ENCODE assay signal across 2 cellular contexts in the genomic region with DNA sequence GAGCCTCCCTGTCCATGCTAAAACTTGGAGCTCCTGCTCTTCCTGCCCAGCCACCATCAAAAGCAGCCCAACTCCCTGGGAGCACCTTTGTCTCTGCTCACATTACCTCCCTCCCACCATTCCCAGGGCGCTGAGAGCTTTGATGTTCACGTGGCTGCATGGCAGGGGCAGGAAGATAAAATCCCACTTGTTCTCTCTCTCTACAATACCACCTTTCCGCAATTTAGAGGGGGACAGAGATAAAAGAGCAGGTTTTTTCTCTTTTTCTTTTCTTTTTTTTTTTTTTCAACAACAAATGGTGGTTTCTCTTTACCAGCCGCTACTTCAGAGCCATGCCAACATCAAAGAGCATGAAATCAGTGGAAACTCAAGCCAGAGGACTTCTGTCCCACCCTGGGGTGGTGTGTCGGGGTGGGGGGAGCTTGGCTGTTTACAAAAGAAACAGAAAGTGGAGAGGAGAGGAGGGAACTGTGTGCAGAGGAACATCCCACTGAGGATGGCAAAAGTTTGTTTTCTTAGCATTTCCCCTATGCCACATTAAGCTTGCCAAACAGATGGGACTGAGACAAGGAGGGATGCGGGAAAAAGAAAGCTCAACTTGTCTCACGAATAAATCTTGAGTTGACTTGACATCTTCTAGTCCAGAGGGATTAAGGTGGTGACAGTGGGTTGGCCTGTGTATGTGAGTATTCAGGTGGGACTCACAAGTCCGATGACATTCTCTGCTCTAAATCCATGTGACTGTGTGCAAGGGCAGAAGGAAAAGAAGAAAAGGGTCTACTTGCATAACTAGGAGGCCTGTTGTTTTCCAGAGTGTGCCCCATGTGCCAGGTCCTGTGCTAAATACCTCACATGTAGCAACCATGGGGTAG.
TF ChIP-seq lines count a peak whose summit lies in the region.

No MANE protein-coding gene starts in this region.

TF ChIP-seq in GM23338, 12 proteins besides CTCF, POLR2A, EP300 and RAD21:
- TF ChIP-seq EZH2 (IDR thresholded peaks at IDR 0.05; ENCODE audit: low read depth, unreplicated experiment) = no peak
- TF ChIP-seq CREB1 (CRISPR knock-in tag; IDR thresholded peaks at IDR 0.05; ENCODE audit: low read depth) = no peak
- TF ChIP-seq JUNB (IDR thresholded peaks at IDR 0.05; ENCODE audit: unreplicated experiment) = no peak
- TF ChIP-seq STAT1 (IDR thresholded peaks at IDR 0.05; ENCODE audit: unreplicated experiment) = no peak

TF ChIP-seq in H1, 55 proteins besides CTCF, POLR2A, EP300 and RAD21:
- TF ChIP-seq RFX5 (IDR thresholded peaks at IDR 0.05; ENCODE audit: borderline replicate concordance, low read depth, low read length) (no peak), SIRT6 (IDR thresholded peaks at IDR 0.05; ENCODE audit: low read length) (no peak), CREB1 (IDR thresholded peaks at IDR 0.05) (no peak), RXRA (IDR thresholded peaks at IDR 0.05; ENCODE audit: insufficient read depth, low read depth, low read length) (no peak), TBP (IDR thresholded peaks at IDR 0.05; ENCODE audit: low read depth, low read length) (no peak), HDAC2 (IDR thresholded peaks at IDR 0.05; ENCODE audit: borderline replicate concordance in 1 of 2, low read depth in 2 of 2, low read length in 2 of 2) (no peak)
- TF ChIP-seq, protein P1, sequence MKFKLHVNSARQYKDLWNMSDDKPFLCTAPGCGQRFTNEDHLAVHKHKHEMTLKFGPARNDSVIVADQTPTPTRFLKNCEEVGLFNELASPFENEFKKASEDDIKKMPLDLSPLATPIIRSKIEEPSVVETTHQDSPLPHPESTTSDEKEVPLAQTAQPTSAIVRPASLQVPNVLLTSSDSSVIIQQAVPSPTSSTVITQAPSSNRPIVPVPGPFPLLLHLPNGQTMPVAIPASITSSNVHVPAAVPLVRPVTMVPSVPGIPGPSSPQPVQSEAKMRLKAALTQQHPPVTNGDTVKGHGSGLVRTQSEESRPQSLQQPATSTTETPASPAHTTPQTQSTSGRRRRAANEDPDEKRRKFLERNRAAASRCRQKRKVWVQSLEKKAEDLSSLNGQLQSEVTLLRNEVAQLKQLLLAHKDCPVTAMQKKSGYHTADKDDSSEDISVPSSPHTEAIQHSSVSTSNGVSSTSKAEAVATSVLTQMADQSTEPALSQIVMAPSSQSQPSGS (IDR thresholded peaks at IDR 0.05; ENCODE audit: low read length) = no peak
- TF ChIP-seq, protein P2, sequence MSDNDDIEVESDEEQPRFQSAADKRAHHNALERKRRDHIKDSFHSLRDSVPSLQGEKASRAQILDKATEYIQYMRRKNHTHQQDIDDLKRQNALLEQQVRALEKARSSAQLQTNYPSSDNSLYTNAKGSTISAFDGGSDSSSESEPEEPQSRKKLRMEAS (IDR thresholded peaks at IDR 0.05) = no peak
